ENCODE assay signal across 1 cellular context in genomic region chr18:23141022-23141999, GRCh38.
TF ChIP-seq lines count a peak whose summit lies in the region.

No MANE protein-coding gene starts in this region.

TF ChIP-seq in SK-N-SH, 30 proteins besides CTCF, POLR2A, EP300 and RAD21 (continued from another document):
- TF ChIP-seq, protein P1, sequence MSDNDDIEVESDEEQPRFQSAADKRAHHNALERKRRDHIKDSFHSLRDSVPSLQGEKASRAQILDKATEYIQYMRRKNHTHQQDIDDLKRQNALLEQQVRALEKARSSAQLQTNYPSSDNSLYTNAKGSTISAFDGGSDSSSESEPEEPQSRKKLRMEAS (IDR thresholded peaks at IDR 0.05; ENCODE audit: low read depth): no peak
- TF ChIP-seq SMC3 (IDR thresholded peaks at IDR 0.05; ENCODE audit: low read depth, low read length) (0 out of 2 replicates have a peak, but pooled peaks have one; percentile 2), YY1 (IDR thresholded peaks at IDR 0.05; ENCODE audit: low read depth) (no peak), TCF12 (IDR thresholded peaks at IDR 0.05) (no peak), FOSL2 (IDR thresholded peaks at IDR 0.05; ENCODE audit: borderline replicate concordance, low read depth) (no peak), SIN3A (IDR thresholded peaks at IDR 0.05; ENCODE audit: borderline replicate concordance, low read depth, low read length) (no peak), NFIC (IDR thresholded peaks at IDR 0.05; ENCODE audit: borderline replicate concordance) (no peak), TAF1 (IDR thresholded peaks at IDR 0.05; ENCODE audit: borderline replicate concordance, low read depth, low read length) (no peak), RCOR1 (IDR thresholded peaks at IDR 0.05; ENCODE audit: low read length) (no peak; the same call in 1 of the 2 replicates), ELF1 (IDR thresholded peaks at IDR 0.05) (no peak), CHD2 (IDR thresholded peaks at IDR 0.05; ENCODE audit: low read length, partially characterized antibody) (peak; percentile 50), RFX5 (IDR thresholded peaks at IDR 0.05; ENCODE audit: low read length) (no peak), FOXM1 (IDR thresholded peaks at IDR 0.05; ENCODE audit: low read depth) (no peak), MEF2A (IDR thresholded peaks at IDR 0.05; ENCODE audit: borderline replicate concordance, low read depth) (no peak), TEAD4 (IDR thresholded peaks at IDR 0.05; ENCODE audit: borderline replicate concordance, insufficient read depth) (no peak), POLR2AphosphoS5 (IDR thresholded peaks at IDR 0.05; ENCODE audit: low read depth, low read length) (no peak), NRF1 (IDR thresholded peaks at IDR 0.05; ENCODE audit: low read depth, low read length) (no peak), FOXJ3 (CRISPR knock-in tag; IDR thresholded peaks at IDR 0.05) (peak; percentile 34; the same call in 1 of the 2 replicates)
- TF ChIP-seq, protein P2, sequence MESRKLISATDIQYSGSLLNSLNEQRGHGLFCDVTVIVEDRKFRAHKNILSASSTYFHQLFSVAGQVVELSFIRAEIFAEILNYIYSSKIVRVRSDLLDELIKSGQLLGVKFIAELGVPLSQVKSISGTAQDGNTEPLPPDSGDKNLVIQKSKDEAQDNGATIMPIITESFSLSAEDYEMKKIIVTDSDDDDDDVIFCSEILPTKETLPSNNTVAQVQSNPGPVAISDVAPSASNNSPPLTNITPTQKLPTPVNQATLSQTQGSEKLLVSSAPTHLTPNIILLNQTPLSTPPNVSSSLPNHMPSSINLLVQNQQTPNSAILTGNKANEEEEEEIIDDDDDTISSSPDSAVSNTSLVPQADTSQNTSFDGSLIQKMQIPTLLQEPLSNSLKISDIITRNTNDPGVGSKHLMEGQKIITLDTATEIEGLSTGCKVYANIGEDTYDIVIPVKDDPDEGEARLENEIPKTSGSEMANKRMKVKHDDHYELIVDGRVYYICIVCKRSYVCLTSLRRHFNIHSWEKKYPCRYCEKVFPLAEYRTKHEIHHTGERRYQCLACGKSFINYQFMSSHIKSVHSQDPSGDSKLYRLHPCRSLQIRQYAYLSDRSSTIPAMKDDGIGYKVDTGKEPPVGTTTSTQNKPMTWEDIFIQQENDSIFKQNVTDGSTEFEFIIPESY (IDR thresholded peaks at IDR 0.05; ENCODE audit: borderline replicate concordance, low read depth): no peak
